8 cellular contexts compared by ENCODE assay signal in genomic region chrX:71532753-71533425, GRCh38. TPM values are rescaled to one million over a fixed set of nuclear protein-coding genes. Genes with fewer than 3 reads are reported as not detected.
DNase-seq lines count a peak whose midpoint lies in the region; ATAC-seq, FAIRE-seq and TF ChIP-seq lines count a peak whose summit lies in the region.

OGT (plus strand) TSS chrX:71533104; CDS start chrX:71533300, 196 bp downstream.

- intact Hi-C loops in endothelial cell of umbilical vein (cut with micrococcal nuclease): loop anchor here (1.0 to 5.0 kb wide), 3 partner anchors 8 to 79 kb away; no protein-coding TSS in a partner anchor

- POLR2A ChIA-PET in endothelial cell of umbilical vein (lab: Charles Lee): interaction anchor here (0.7 to 1.5 kb wide), 2 partner anchors 9 to 465 kb away, joined by 4 to 5 read pairs; partner anchors contain the start of gene SNX12

- TF ChIP-seq CTCF in OCI-LY3 (IDR thresholded peaks at IDR 0.05; ENCODE audit: low read depth, low read length) (no peak), endothelial cell of umbilical vein (IDR thresholded peaks at IDR 0.05; ENCODE audit: extremely low read depth in 1 of 2, insufficient read depth in 1 of 2, low read depth in 1 of 2, low read length in 2 of 2) (no peak), mesothelial cell of epicardium (IDR thresholded peaks at IDR 0.05; ENCODE audit: unreplicated experiment) (no peak)

- DNase-seq in D341Med (ENCODE audit: low spot score) (peak; percentile 85), HuH-7.5 (ENCODE audit: low spot score) (peak; percentile 39), endothelial cell of umbilical vein (ENCODE audit: low read depth, low spot score) (peak; percentile 93), mesothelial cell of epicardium (ENCODE audit: low spot score in 2 of 2, unreplicated experiment in 2 of 2) (peak; percentile 74 to 86)
- peak; percentile 90 for DNase-seq in activated CD8-positive, alpha-beta memory T cell treated with anti-CD3 and anti-CD28 coated beads, Interleukin-2, amount 50 U/mL, for 48 hours
- DNase-seq in stimulated activated CD8-positive, alpha-beta memory T cell treated with anti-CD3 and anti-CD28 coated beads, Interleukin-15, amount 100 ng/mL, for 4 hours (ENCODE audit: low read depth in 2 of 2): peak; percentile 78 to 90

- FAIRE-seq in endothelial cell of umbilical vein (lab: Jason Lieb, UNC): peak; percentile 92

- dilution Hi-C loops in endothelial cell of umbilical vein (cut with MboI; ENCODE audit: extremely low pct_ligation_motif_present, low sequenced_read_pairs): no loop called here

- H3K36me3 Mint-ChIP-seq in mesothelial cell of epicardium: no peaks in the 10 kb centered on the region

- ATAC-seq in GM21515 (IDR thresholded peaks at IDR 0.05; ENCODE audit: unreplicated experiment): peak; percentile 71

- H3K9me3 Mint-ChIP-seq in mesothelial cell of epicardium: peaks cover 19% of the 10 kb centered on the region

- H3K79me2 ChIP-seq in OCI-LY3 (ENCODE audit: low read length): peaks cover 59% of the 10 kb centered on the region
- H3K79me2 ChIP-seq in endothelial cell of umbilical vein (ENCODE audit: control insufficient read depth, insufficient read depth, low read length): peaks cover 47% of the 10 kb centered on the region

- H3K4me1 ChIP-seq in OCI-LY3 (ENCODE audit: low read length): peaks cover 30% of the 10 kb centered on the region
- peaks cover 11% of the 10 kb centered on the region for H3K4me1 ChIP-seq in endothelial cell of umbilical vein (ENCODE audit: control insufficient read depth, extremely low read depth, insufficient read depth, low read length)

- H2AFZ ChIP-seq in OCI-LY3 (ENCODE audit: low read depth, low read length) (peak within 1 kb of the TSS; percentile 29; the same call in 1 of the 2 replicates), endothelial cell of umbilical vein (ENCODE audit: low read depth, low read length) (peak within 1 kb of the TSS; percentile 44)

- CTCF ChIA-PET in endothelial cell of umbilical vein (lab: Charles Lee): interaction anchor here (0.5 to 1.4 kb wide), 2 partner anchors 10 to 19 kb away, joined by 3 to 12 read pairs; no protein-coding TSS in a partner anchor

- H3K9ac ChIP-seq in OCI-LY3 (ENCODE audit: low read length) (peak within 1 kb of the TSS; percentile 99), endothelial cell of umbilical vein (replicated peaks; ENCODE audit: extremely low read depth, insufficient read depth, low read length) (peak within 1 kb of the TSS; percentile 82)

- H3K27ac ChIP-seq in OCI-LY3 (ENCODE audit: low read length) (peak within 1 kb of the TSS; percentile 94), endothelial cell of umbilical vein (ENCODE audit: insufficient read depth, low read depth, low read length) (peak within 1 kb of the TSS; percentile 63)

- peaks cover 23% of the 10 kb centered on the region for H3K36me3 ChIP-seq in OCI-LY3 (replicated peaks; ENCODE audit: low read depth, low read length)
- no peaks in the 10 kb centered on the region for H3K36me3 ChIP-seq in endothelial cell of umbilical vein (ENCODE audit: control insufficient read depth in 2 of 2, extremely low read depth in 1 of 2, insufficient read depth in 2 of 2, low read length in 2 of 2)

- H3K9me1 ChIP-seq in endothelial cell of umbilical vein (replicated peaks; ENCODE audit: control insufficient read depth, extremely low read depth, insufficient read depth, low read length): no peaks in the 10 kb centered on the region

- no TSS peak for BruUV-seq in endothelial cell of umbilical vein (replicated peaks; lab: Mats Ljungman, UMichigan)

- H3K27me3 ChIP-seq in OCI-LY3 (ENCODE audit: low read depth, low read length): no peaks in the 10 kb centered on the region
- H3K27me3 ChIP-seq in endothelial cell of umbilical vein (ENCODE audit: control insufficient read depth in 2 of 2, insufficient read depth in 2 of 2, low read length in 2 of 2): no peaks in the 10 kb centered on the region

- H3K4me2 ChIP-seq in OCI-LY3 (ENCODE audit: low read length): peak within 1 kb of the TSS; percentile 88
- peak within 1 kb of the TSS; percentile 95 for H3K4me2 ChIP-seq in endothelial cell of umbilical vein (ENCODE audit: insufficient read depth, low read length)

- H3K4me3 ChIP-seq in OCI-LY3 (ENCODE audit: low read length): peak within 1 kb of the TSS; percentile 97
- peak within 1 kb of the TSS; percentile 56 to 89 (median 59) for H3K4me3 ChIP-seq in endothelial cell of umbilical vein (replicated peaks in 1 of 3; ENCODE audit: insufficient read depth in 1 of 3, low read depth in 1 of 3, low read length in 3 of 3)

- TF ChIP-seq POLR2A in endothelial cell of umbilical vein (IDR thresholded peaks at IDR 0.05; ENCODE audit: low read depth, low read length): peak; percentile 80

- peaks cover 41% of the 10 kb centered on the region for H4K20me1 ChIP-seq in OCI-LY3 (ENCODE audit: insufficient read depth, low read length)
- peaks cover 5% of the 10 kb centered on the region for H4K20me1 ChIP-seq in endothelial cell of umbilical vein (replicated peaks; ENCODE audit: control insufficient read depth, extremely low read depth, insufficient read depth, low read length)

- peak within 1 kb of the TSS; percentile 84 for H3K4me3 Mint-ChIP-seq in mesothelial cell of epicardium

- no peaks in the 10 kb centered on the region for H3K9me3 ChIP-seq in OCI-LY3 (ENCODE audit: insufficient read depth, low read length)
- no peaks in the 10 kb centered on the region for H3K9me3 ChIP-seq in endothelial cell of umbilical vein (replicated peaks; ENCODE audit: control insufficient read depth, insufficient read depth, low read length)

- H3K4me1 Mint-ChIP-seq in mesothelial cell of epicardium: peaks cover 16% of the 10 kb centered on the region

- H3K27me3 Mint-ChIP-seq in mesothelial cell of epicardium (ENCODE audit: low read depth): no peaks in the 10 kb centered on the region

- H3K27ac Mint-ChIP-seq in mesothelial cell of epicardium: peak within 1 kb of the TSS; percentile 90

TF ChIP-seq in endothelial cell of umbilical vein, 7 proteins besides CTCF, POLR2A, EP300 and RAD21:
- TF ChIP-seq FOS (IDR thresholded peaks at IDR 0.05; ENCODE audit: borderline replicate concordance, insufficient read depth, low read length) (no peak), POLR2AphosphoS5 (IDR thresholded peaks at IDR 0.05; ENCODE audit: insufficient read depth, low read depth, low read length) (peak; percentile 67), MYC (IDR thresholded peaks at IDR 0.05; ENCODE audit: low read depth, low read length) (peak; percentile 51), MAX (IDR thresholded peaks at IDR 0.05; ENCODE audit: insufficient read depth, insufficient read length) (peak; percentile 14), GATA2 (IDR thresholded peaks at IDR 0.05; ENCODE audit: insufficient read depth, insufficient read length, low read depth, low read length) (no peak), JUN (IDR thresholded peaks at IDR 0.05; ENCODE audit: borderline replicate concordance, insufficient read depth, insufficient read length, low read depth) (no peak), EZH2 (IDR thresholded peaks at IDR 0.05; ENCODE audit: borderline replicate concordance, low read depth, low read length, severe bottlenecking) (no peak)
TF ChIP-seq in endothelial cell of umbilical vein: peak in this region for 3.

RNA-seq across cellular contexts. Expression of gene OGT, which starts in this region (rescaled TPM):
- total RNA-seq in endothelial cell of umbilical vein (128 and 129 TPM in 2 replicates), mesothelial cell of epicardium (201 to 206 TPM (median 202 TPM) in 3 replicates)
- 136 and 141 TPM in 2 replicates for polyA plus RNA-seq in endothelial cell of umbilical vein
- polyA plus RNA-seq in endothelial cell of umbilical vein (2011; cell fraction: cytosol; rRNA removed): 23.4 and 42.5 TPM in 2 replicates
- polyA plus RNA-seq in endothelial cell of umbilical vein (2011; cell fraction: nucleus; rRNA removed): 1,263 and 1,401 TPM in 2 replicates
- 67.4 and 68.3 TPM in 2 replicates for polyA plus RNA-seq in endothelial cell of umbilical vein (2012)
- polyA minus RNA-seq in endothelial cell of umbilical vein: 345 and 387 TPM in 2 replicates
- polyA minus RNA-seq in endothelial cell of umbilical vein (2011; cell fraction: cytosol; rRNA and poly(A)+ RNA removed): 104 TPM
- 377 and 573 TPM in 2 replicates for polyA minus RNA-seq in endothelial cell of umbilical vein (2011; cell fraction: nucleus; rRNA and poly(A)+ RNA removed)

Comparison
In these comparisons a context has a peak if more than half of its experiments do, and no peak if none do; other contexts are left out.
1. Peak in every context shown above with its lines: DNase-seq, ATAC-seq, H3K4me3 ChIP-seq and H3K27ac ChIP-seq.
2. DNase-seq: peak in every context shown above with its lines; median percentile 93 in endothelial cell of umbilical vein; 90 in activated CD8-positive, alpha-beta memory T cell treated with anti-CD3 and anti-CD28 coated beads, Interleukin-2, amount 50 U/mL, for 48 hours; 85 in D341Med; 84 in stimulated activated CD8-positive, alpha-beta memory T cell treated with anti-CD3 and anti-CD28 coated beads, Interleukin-15, amount 100 ng/mL, for 4 hours; 80 in mesothelial cell of epicardium; 39 in HuH-7.5.